Comparison of ENCODE assay signal across 18 cellular contexts in genomic region chr11:132234878-132235277, GRCh38.
DNase-seq lines count a peak whose midpoint lies in the region; ATAC-seq and TF ChIP-seq lines count a peak whose summit lies in the region.
"Had no signal": no experiment of that assay in that cellular context is flagged by ENCODE, and none has a peak within 500 bp of the region (broad histone marks: within the 10 kb centered on the region; RNA-seq: fewer than 3 reads in every experiment).

No MANE protein-coding gene starts in this region.

- intact Hi-C loops in left colon (cut with DNase I, micrococcal nuclease): no loop called here

- no peak overlapping the region for H3K27ac ChIP-seq in AG04450 (ENCODE audit: low read depth, low read length)
- H3K27ac ChIP-seq: coronary artery, esophagus muscularis mucosa, lower lobe of right lung, transverse colon had no signal

- ATAC-seq in left colon: no peak
- ATAC-seq: activated naive CD8-positive, alpha-beta T cell treated with anti-CD3 and anti-CD28 coated beads, Interleukin-2, amount 50 U/mL, for 24 hours; lower lobe of right lung; sciatic nerve had no signal

- CTCF ChIA-PET in AG04450 (lab: Charles Lee): no interaction called here

- no peak overlapping the region for H3K4me3 ChIP-seq in AG04450 (ENCODE audit: low read depth, low read length)
- H3K4me3 ChIP-seq: coronary artery, esophagus muscularis mucosa, lower lobe of right lung, transverse colon had no signal

- POLR2A ChIA-PET in AG04450 (lab: Yijun Ruan, JAX): no interaction called here

- no peak for TF ChIP-seq CTCF in AG04450 (IDR thresholded peaks at IDR 0.05; ENCODE audit: low read depth, low read length)

- DNase-seq in AG04450 (ENCODE audit: low read depth, low spot score): peak; percentile 61
- DNase-seq in GM04503 (ENCODE audit: low read depth): peak; percentile 64
- DNase-seq in astrocyte of the hippocampus (ENCODE audit: low read depth, low spot score): peak; percentile 82
- DNase-seq in iris pigment epithelial cell (ENCODE audit: low read depth): peak; percentile 47
- DNase-seq in RPMI8226: no peak
- DNase-seq in middle frontal gyrus (ENCODE audit: extremely low spot score, low spot score): no peak
- no peak for DNase-seq in A172 (ENCODE audit: low spot score)
- DNase-seq in left colon: no peak
- DNase-seq: activated CD4-positive, alpha-beta T cell treated with anti-CD3 and anti-CD28 coated beads, Interleukin-2, amount 50 U/mL, for 48 hours; activated naive CD8-positive, alpha-beta T cell treated with anti-CD3 and anti-CD28 coated beads, Interleukin-2, amount 50 U/mL, for 24 hours; DMS153; H9; lower lobe of right lung; stimulated activated CD4-positive, alpha-beta T cell treated with anti-CD3 and anti-CD28 coated beads, Interleukin-4, amount 100 ng/mL, for 24 hours; transverse colon had no signal

- H3K9me3 ChIP-seq in AG04450 (ENCODE audit: control insufficient read depth, insufficient read depth, low read length): no peaks in the 10 kb centered on the region
- H3K9me3 ChIP-seq: esophagus muscularis mucosa, lower lobe of right lung, transverse colon had no signal

- no peaks in the 10 kb centered on the region for H3K27me3 ChIP-seq in AG04450 (ENCODE audit: control insufficient read depth, insufficient read depth, low read length)
- H3K27me3 ChIP-seq: esophagus muscularis mucosa, transverse colon had no signal

Comparison
In these comparisons a context has a peak if more than half of its experiments do, and no peak if none do; other contexts are left out.
1. DNase-seq: peak in AG04450 (single experiment), GM04503 (single experiment), astrocyte of the hippocampus (single experiment) and iris pigment epithelial cell (single experiment); none in RPMI8226 (single experiment), middle frontal gyrus (single experiment), A172 (single experiment) and left colon (0 of 2).